ENCODE assay signal across 19 cellular contexts in the genomic region with DNA sequence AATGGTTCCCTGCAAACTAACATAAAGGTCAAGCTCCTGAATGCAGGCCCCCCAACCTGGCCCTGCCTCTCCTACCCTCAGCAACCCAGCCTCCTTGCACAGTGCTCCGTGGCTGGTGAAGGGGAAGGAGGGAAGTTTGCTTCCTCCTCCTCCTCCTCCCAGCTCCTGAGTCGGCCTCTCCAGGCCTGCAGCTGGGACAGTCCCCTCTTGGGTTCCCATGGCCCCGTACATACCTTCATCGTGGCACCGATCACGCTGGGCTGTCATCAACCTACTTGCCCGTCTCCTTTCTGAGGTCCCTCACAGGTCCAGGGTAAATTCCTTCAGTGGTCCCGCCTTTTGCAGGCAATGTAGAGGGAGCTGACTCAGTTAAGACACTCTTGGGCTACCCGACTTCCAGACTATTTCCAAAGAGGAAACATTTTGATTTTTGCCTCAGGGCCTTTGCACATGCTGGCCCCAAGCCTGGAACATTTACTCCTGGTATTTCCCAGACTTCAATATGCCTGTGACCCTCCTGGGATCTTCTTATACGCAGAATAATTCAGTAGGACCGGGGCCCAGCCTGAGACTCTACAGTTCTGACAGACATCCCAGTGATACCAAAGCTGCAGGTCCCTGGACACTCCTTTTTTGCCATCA. TPM values are rescaled to one million over a fixed set of nuclear protein-coding genes. Genes with fewer than 3 reads are reported as not detected.
A peak's percentile ranks its signal among the peaks of the same experiment; 100 is the strongest.
DNase-seq lines count a peak whose midpoint lies in the region; ATAC-seq and TF ChIP-seq lines count a peak whose summit lies in the region.
"Had no signal": no experiment of that assay in that cellular context is flagged by ENCODE, and none has a peak within 500 bp of the region (broad histone marks: within the 10 kb centered on the region; RNA-seq: fewer than 3 reads in every experiment).

No MANE protein-coding gene starts in this region.

- no peak overlapping the region for H2AK5ac ChIP-seq in H9 (ENCODE audit: insufficient read length, low read length)

- H2BK120ac ChIP-seq in H9 (ENCODE audit: low read depth, low read length, poor library complexity, severe bottlenecking): no peak overlapping the region

- no CpG with 5 or more reads among the region's 11 CpGs for WGBS in H9 (ENCODE audit: extremely low coverage, insufficient read length, low lambda C conversion rate)
- 73% methylated on average over 11 of the region's 11 CpGs for WGBS in GM23248 (ENCODE audit: low coverage in 1 of 2, low lambda C conversion rate in 2 of 2, missing lambda C conversion rate in 2 of 2), 2 experiments

- no peak overlapping the region for H2BK20ac ChIP-seq in H9 (ENCODE audit: low read depth, low read length, poor library complexity, severe bottlenecking)

- DNase-seq in activated naive CD4-positive, alpha-beta T cell treated with anti-CD3 and anti-CD28 coated beads, Interleukin-2, amount 50 U/mL, for 72 hours (ENCODE audit: low spot score in 2 of 2): no peak
- no peak for DNase-seq in activated naive CD4-positive, alpha-beta T cell treated with Interleukin-2 at 50 U/mL for 16 hours
- DNase-seq in H9 (no peak), posterior vena cava (ENCODE audit: low spot score) (peak; percentile 69), GM23248 (no peak)
- DNase-seq in central memory CD8-positive, alpha-beta T cell (ENCODE audit: low spot score in 2 of 2): no peak
- DNase-seq in stimulated activated CD4-positive, alpha-beta T cell treated with anti-CD3 and anti-CD28 coated beads, Interleukin-12 subunit alpha, Interleukin-12 subunit beta, amount 100 ng/mL, for 4 hours: no peak
- DNase-seq: BE2C, DMS79, HCEC 1CT, IMR-90, Karpas-422, MV-4-11, NCI-H1694 treated with DMSO at 0.1 percent for 48 hours, NCI-H2081 treated with DMSO at 0.1 percent for 48 hours, NCI-H2171 treated with DMSO at 0.1 percent for 48 hours, NCI-H526 treated with DMSO at 0.1 percent for 48 hours, SHP77 had no signal

- H3K27me3 ChIP-seq in H9 (ENCODE audit: insufficient read depth, low read length) (no peaks in the 10 kb centered on the region), GM23248 (replicated peaks; ENCODE audit: insufficient read depth) (no peaks in the 10 kb centered on the region)
- H3K27me3 ChIP-seq: BE2C had no signal

- H3K18ac ChIP-seq in H9 (ENCODE audit: insufficient read length, low read depth, low read length): no peak overlapping the region

- H3K27ac Mint-ChIP-seq in activated naive CD4-positive, alpha-beta T cell treated with anti-CD3 and anti-CD28 coated beads, Interleukin-2, amount 50 U/mL, for 72 hours: peak overlapping the region; percentile 23 to 56
- peak overlapping the region; percentile 2 to 96 (median 39); a peak in 3 of 7 replicates for H3K27ac Mint-ChIP-seq in H9
- H3K27ac Mint-ChIP-seq in central memory CD8-positive, alpha-beta T cell (ENCODE audit: low read depth): peak overlapping the region; percentile 77

- H3K9me2 ChIP-seq in GM23248 (ENCODE audit: insufficient read depth): no peaks in the 10 kb centered on the region

- no peak overlapping the region for H4K5ac ChIP-seq in H9 (ENCODE audit: insufficient read length, low read depth, low read length)

- H3K4me3 Mint-ChIP-seq in H9: no peak overlapping the region
- H3K4me3 Mint-ChIP-seq in central memory CD8-positive, alpha-beta T cell: no peak overlapping the region

- H2BK15ac ChIP-seq in H9 (ENCODE audit: low read depth, low read length): no peak overlapping the region

- no peak overlapping the region for H3K23ac ChIP-seq in H9 (ENCODE audit: insufficient read length, low read depth, low read length)

- ATAC-seq in activated naive CD4-positive, alpha-beta T cell treated with anti-CD3 and anti-CD28 coated beads, Interleukin-2, amount 50 U/mL, for 72 hours: no peak
- no peak for ATAC-seq in central memory CD8-positive, alpha-beta T cell (replicated peaks; ENCODE audit: extremely low read depth, poor library complexity, severe bottlenecking)
- no peak for ATAC-seq in GM18867 (IDR thresholded peaks at IDR 0.05; ENCODE audit: unreplicated experiment)

- no peaks in the 10 kb centered on the region for H3K9me3 Mint-ChIP-seq in activated naive CD4-positive, alpha-beta T cell treated with anti-CD3 and anti-CD28 coated beads, Interleukin-2, amount 50 U/mL, for 72 hours
- no peaks in the 10 kb centered on the region for H3K9me3 Mint-ChIP-seq in H9
- H3K9me3 Mint-ChIP-seq in central memory CD8-positive, alpha-beta T cell: no peaks in the 10 kb centered on the region

- H2AFZ ChIP-seq in H9 (ENCODE audit: low read length): no peak overlapping the region
- H2AFZ ChIP-seq in GM23248: no peak overlapping the region

- in situ Hi-C loops in GM23248 (cut with MboI): no loop called here

- H3K27me3 Mint-ChIP-seq in H9 (ENCODE audit: low read depth): no peaks in the 10 kb centered on the region
- H3K27me3 Mint-ChIP-seq in central memory CD8-positive, alpha-beta T cell: no peaks in the 10 kb centered on the region

- H3K79me2 ChIP-seq in H9 (ENCODE audit: insufficient read depth, low read length) (no peaks in the 10 kb centered on the region), GM23248 (ENCODE audit: insufficient read depth) (no peaks in the 10 kb centered on the region)

- no peak overlapping the region for H3K4me2 ChIP-seq in H9 (ENCODE audit: insufficient read depth, insufficient read length, low read length)
- no peak overlapping the region for H3K4me2 ChIP-seq in GM23248 (ENCODE audit: unreplicated experiment)

- H3F3A ChIP-seq in GM23248 (ENCODE audit: insufficient read depth): peaks cover 5% of the 10 kb centered on the region; the same call in 1 of the 2 replicates

- H4K20me1 ChIP-seq in H9 (ENCODE audit: control insufficient read depth, insufficient read depth, insufficient read length) (no peaks in the 10 kb centered on the region), GM23248 (ENCODE audit: insufficient read depth) (no peaks in the 10 kb centered on the region)

- H4K8ac ChIP-seq in H9 (replicated peaks; ENCODE audit: insufficient read length, low read depth, low read length): no peak overlapping the region

- H3K4me1 Mint-ChIP-seq in H9: 0 out of 4 replicates have a peak, but pooled peaks cover 0 to 4% of the 10 kb centered on the region in 2 experiments
- H3K4me1 Mint-ChIP-seq in central memory CD8-positive, alpha-beta T cell: peaks cover 7% of the 10 kb centered on the region

- H3K79me1 ChIP-seq in H9 (ENCODE audit: insufficient read depth, low read depth, low read length, poor library complexity, severe bottlenecking): no peaks in the 10 kb centered on the region

- TF ChIP-seq CTCF in H9 (conservative IDR thresholded peaks at IDR 0.05): no peak

- H3K36me3 ChIP-seq in GM23248 (ENCODE audit: low read depth): 0 out of 2 replicates have a peak, but pooled peaks cover 6% of the 10 kb centered on the region

- H3K4me1 ChIP-seq in H9 (ENCODE audit: insufficient read depth, low read length) (no peaks in the 10 kb centered on the region), GM23248 (ENCODE audit: insufficient read depth) (no peaks in the 10 kb centered on the region)
- H3K4me1 ChIP-seq: BE2C had no signal

- intact Hi-C loops in posterior vena cava (cut with DNase I): no loop called here

- H3K23me2 ChIP-seq in H9 (ENCODE audit: insufficient read length, low read depth, low read length, poor library complexity, severe bottlenecking): no peaks in the 10 kb centered on the region

- no peak overlapping the region for H3K56ac ChIP-seq in H9 (ENCODE audit: insufficient read length, low read depth, low read length)

- H3K9ac ChIP-seq in H9 (ENCODE audit: extremely low read depth, insufficient read length, low read length): no peak overlapping the region
- H3K9ac ChIP-seq in GM23248: no peak overlapping the region

- H3K14ac ChIP-seq in H9 (ENCODE audit: insufficient read depth, low read length): no peak overlapping the region

- no peak overlapping the region for H2BK12ac ChIP-seq in H9 (ENCODE audit: insufficient read length, low read depth, low read length)

- H3K9me3 ChIP-seq in H9 (ENCODE audit: control insufficient read depth, low read depth, low read length) (no peaks in the 10 kb centered on the region), GM23248 (ENCODE audit: low read depth) (no peaks in the 10 kb centered on the region)
- H3K9me3 ChIP-seq: BE2C had no signal

- no peak overlapping the region for H3K4me3 ChIP-seq in GM23248

- H3K4ac ChIP-seq in H9 (ENCODE audit: low read depth, low read length): no peak overlapping the region

- H4K91ac ChIP-seq in H9 (ENCODE audit: insufficient read length, low read depth, low read length): no peak overlapping the region

- H2BK5ac ChIP-seq in H9 (ENCODE audit: insufficient read length, low read length): no peak overlapping the region

- H3K27ac ChIP-seq in H9 (ENCODE audit: insufficient read length, low read depth, low read length) (no peak overlapping the region), GM23248 (no peak overlapping the region)

- peaks cover 4 to 7% of the 10 kb centered on the region in 2 donors for H3K36me3 Mint-ChIP-seq in activated naive CD4-positive, alpha-beta T cell treated with anti-CD3 and anti-CD28 coated beads, Interleukin-2, amount 50 U/mL, for 72 hours
- peaks cover 31 to 59% (median 40%) of the 10 kb centered on the region in 3 experiments for H3K36me3 Mint-ChIP-seq in H9 (ENCODE audit: insufficient read depth in 1 of 3, low read depth in 3 of 3)
- peaks cover 8% of the 10 kb centered on the region for H3K36me3 Mint-ChIP-seq in central memory CD8-positive, alpha-beta T cell (ENCODE audit: insufficient read depth)

- no peak overlapping the region for H3T11ph ChIP-seq in H9 (ENCODE audit: low read length)

RNA-seq across cellular contexts. Expression of a gene that starts 26.8 kb away (rescaled TPM):
- 10 to 100 TPM; 56.7 to 78.0 TPM for total RNA-seq in activated naive CD4-positive, alpha-beta T cell treated with anti-CD3 and anti-CD28 coated beads, Interleukin-2, amount 50 U/mL, for 72 hours
- total RNA-seq in H9 (2021) (217 and 230 TPM in 2 replicates), posterior vena cava (100 to 1,000 TPM in 1 of 2 donors, 10 to 100 TPM in 1; 64.8 to 117 TPM)
- total RNA-seq in GM23248 (2014; rRNA removed; shearing (Covaris generic)): 191 and 196 TPM in 2 replicates
- polyA plus RNA-seq in GM23248 (2016; fragmentation: Nextera tagmentation; extraction: Ambion mirVana): 204 and 210 TPM in 2 replicates
